ENCODE assay signal across 1 cellular context in the genomic region with DNA sequence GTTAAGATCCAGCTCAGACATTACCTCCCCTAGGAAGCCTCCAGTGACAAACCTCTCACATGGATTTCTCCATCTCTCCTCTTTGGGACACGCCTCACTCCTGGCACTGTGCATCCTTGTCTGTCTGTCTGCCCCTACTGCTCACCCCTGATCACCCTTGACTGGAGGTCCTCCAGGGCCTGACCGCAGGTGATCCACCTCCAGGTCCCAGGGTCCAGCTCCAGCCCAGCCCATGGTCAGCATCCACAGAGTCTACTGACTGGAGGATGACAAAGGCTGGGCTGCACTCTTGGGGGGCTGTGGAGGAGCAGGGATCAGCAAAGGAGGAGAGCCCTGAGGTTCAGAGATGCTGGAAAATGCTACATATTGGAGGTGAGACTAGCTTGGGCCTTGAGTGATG.
TF ChIP-seq lines count a peak whose summit lies in the region.

No MANE protein-coding gene starts in this region.

TF ChIP-seq in H1, 55 proteins besides CTCF, POLR2A, EP300 and RAD21:
- TF ChIP-seq CTBP2 (IDR thresholded peaks at IDR 0.05; ENCODE audit: borderline replicate concordance, insufficient read depth, insufficient read length, low read length): no peak
